24 cellular contexts compared by ENCODE assay signal in genomic region chr12:13817131-13817530, GRCh38.
DNase-seq lines count a peak whose midpoint lies in the region; ATAC-seq and FAIRE-seq lines count a peak whose summit lies in the region.
"Had no signal": no experiment of that assay in that cellular context is flagged by ENCODE, and none has a peak within 500 bp of the region (broad histone marks: within the 10 kb centered on the region; RNA-seq: fewer than 3 reads in every experiment).

No MANE protein-coding gene starts in this region.

- no peaks in the 10 kb centered on the region for H3K27me3 ChIP-seq in right cardiac atrium (ENCODE audit: control insufficient read depth, insufficient read depth)
- H3K27me3 ChIP-seq: ascending aorta, BLaER1, hepatocyte, upper lobe of right lung had no signal

- FAIRE-seq in RCC 7860 (lab: Jason Lieb, UNC) = no peak

- DNase-seq in ACHN = peak; percentile 87
- peak; percentile 21 for DNase-seq in RCC 7860 (ENCODE audit: low spot score)
- peak; percentile 56 to 79 (median 60) for DNase-seq in right cardiac atrium
- DNase-seq in renal cortical epithelial cell (ENCODE audit: low read depth) = peak; percentile 81
- no peak for DNase-seq in GM03348 (ENCODE audit: low spot score)
- DNase-seq in HT-29 (ENCODE audit: low spot score) = no peak
- DNase-seq: COR-L47, H7, IMR-90, NCI-H1092 treated with DMSO at 0.1 percent for 48 hours, NCI-H2081 treated with DMSO at 0.1 percent for 48 hours, NCI-H446, nephron progenitor cell, OCI-M1, SW 1271, T1000, upper lobe of right lung had no signal

- H3K27ac ChIP-seq in right cardiac atrium (ENCODE audit: low read length) = no peak overlapping the region
- H3K27ac ChIP-seq: ascending aorta, BLaER1, hepatocyte, upper lobe of right lung had no signal

- H3K4me1 ChIP-seq in right cardiac atrium (ENCODE audit: control insufficient read depth, insufficient read depth, low read length) = peaks cover 2% of the 10 kb centered on the region
- H3K4me1 ChIP-seq: ascending aorta, BLaER1, upper lobe of right lung had no signal

- H3K4me3 ChIP-seq in right cardiac atrium (ENCODE audit: low read length) = no peak overlapping the region
- H3K4me3 ChIP-seq: ascending aorta, BLaER1, hepatocyte, lung, upper lobe of right lung had no signal

- intact Hi-C loops in right cardiac atrium (cut with DNase I) = no loop called here

- H3K9me3 ChIP-seq in right cardiac atrium (ENCODE audit: control insufficient read depth, low read length) = no peaks in the 10 kb centered on the region
- H3K9me3 ChIP-seq: ascending aorta, BLaER1, upper lobe of right lung had no signal

- ATAC-seq in right cardiac atrium (peak; percentile 32 to 57), GM21786 (IDR thresholded peaks at IDR 0.05; ENCODE audit: unreplicated experiment) (no peak), GM21515 (IDR thresholded peaks at IDR 0.05; ENCODE audit: unreplicated experiment) (no peak)
- ATAC-seq: activated naive CD4-positive, alpha-beta T cell treated with anti-CD3 and anti-CD28 coated beads, Interleukin-2, amount 50 U/mL, for 72 hours; upper lobe of right lung had no signal

- in situ Hi-C loops in ACHN (cut with HindIII; ENCODE audit: low pct_ligation_motif_present, low pct_unique_long_range_greater_than_20kb, low sequenced_read_pairs) = no loop called here

- 31% methylated on average over 7 of the region's 7 CpGs for WGBS in right cardiac atrium

Comparison
In these comparisons a context has a peak if more than half of its experiments do, and no peak if none do; other contexts are left out.
1. DNase-seq: peak in ACHN (single experiment), RCC 7860 (single experiment), right cardiac atrium (3 of 3) and renal cortical epithelial cell (single experiment); none in GM03348 (single experiment) and HT-29 (single experiment).
2. ATAC-seq: peak in right cardiac atrium (2 of 2); none in GM21786 (single experiment) and GM21515 (single experiment).